In genomic region chr20:15859061-15859460, GRCh38 we compare ENCODE assay signal across 17 cellular contexts.
DNase-seq lines count a peak whose midpoint lies in the region; ATAC-seq, FAIRE-seq and TF ChIP-seq lines count a peak whose summit lies in the region.
"Had no signal": no experiment of that assay in that cellular context is flagged by ENCODE, and none has a peak within 500 bp of the region (broad histone marks: within the 10 kb centered on the region; RNA-seq: fewer than 3 reads in every experiment).

No MANE protein-coding gene starts in this region.

- no peak overlapping the region for H3K4me3 ChIP-seq in BLaER1
- H3K4me3 ChIP-seq in OCI-LY7 (ENCODE audit: low read depth, low read length, poor library complexity, severe bottlenecking), result no peak overlapping the region
- no peak overlapping the region for H3K4me3 ChIP-seq in esophagus muscularis mucosa
- no peak overlapping the region for H3K4me3 ChIP-seq in pancreas
- H3K4me3 ChIP-seq: GM12878, GM23248, HAP-1 had no signal

- H3K4me1 ChIP-seq in BLaER1, result peaks cover 30% of the 10 kb centered on the region
- peaks cover 61% of the 10 kb centered on the region for H3K4me1 ChIP-seq in OCI-LY7 (ENCODE audit: insufficient read depth, low read length, poor library complexity, severe bottlenecking)
- H3K4me1 ChIP-seq in esophagus muscularis mucosa, result no peaks in the 10 kb centered on the region
- no peaks in the 10 kb centered on the region for H3K4me1 ChIP-seq in pancreas
- H3K4me1 ChIP-seq: HAP-1 had no signal

- peak overlapping the region in 7 of 8 donors; percentile 32 to 69 (median 47) for H3K4me3 Mint-ChIP-seq in naive B cell
- peak overlapping the region in 1 of 2 donors; percentile 31 for H3K4me3 Mint-ChIP-seq in stimulated activated naive B cell treated with anti-CD40 and anti-IgM and Interleukin-4, amounts not matched to agents 10 μg/mL and 1 μg/mL and 100 μg/mL, for 72 hours
- H3K4me3 Mint-ChIP-seq: CD4-positive, alpha-beta memory T cell had no signal

- H3K9me3 ChIP-seq in BLaER1 (0 out of 2 replicates have a peak, but pooled peaks cover 3% of the 10 kb centered on the region), OCI-LY7 (ENCODE audit: low read length) (no peaks in the 10 kb centered on the region), esophagus muscularis mucosa (no peaks in the 10 kb centered on the region), pancreas (no peaks in the 10 kb centered on the region)
- H3K9me3 ChIP-seq: BE2C, HAP-1 had no signal

- no peak overlapping the region for H3K9ac ChIP-seq in BLaER1
- H3K9ac ChIP-seq: GM23248 had no signal

- DNase-seq in OCI-LY7 (ENCODE audit: low spot score) (peak; percentile 20), naive B cell (peak; percentile 20), esophagus muscularis mucosa (ENCODE audit: extremely low spot score) (no peak), HPDE6-E6E7 (ENCODE audit: extremely low spot score) (no peak), pancreas (no peak)
- DNase-seq in stimulated activated naive B cell treated with anti-CD40 and anti-IgM and Interleukin-4, amounts not matched to agents 10 μg/mL and 1 μg/mL and 100 μg/mL, for 72 hours, result no peak
- DNase-seq: BE2C; Calu3; CD4-positive, alpha-beta memory T cell; DMS79 treated with DMSO at 0.1 percent for 48 hours; EL; GM23248 had no signal

- H3K4me1 Mint-ChIP-seq in naive B cell, result peaks cover 28 to 44% (median 37%) of the 10 kb centered on the region in 3 donors
- H3K4me1 Mint-ChIP-seq in stimulated activated naive B cell treated with anti-CD40 and anti-IgM and Interleukin-4, amounts not matched to agents 10 μg/mL and 1 μg/mL and 100 μg/mL, for 72 hours, result peaks cover 28 to 72% of the 10 kb centered on the region in 2 donors
- H3K4me1 Mint-ChIP-seq: CD4-positive, alpha-beta memory T cell had no signal

- no peak for TF ChIP-seq POLR2A in esophagus muscularis mucosa (IDR thresholded peaks at IDR 0.05; ENCODE audit: low read depth)

- intact Hi-C loops in OCI-LY7 (cut with micrococcal nuclease; ENCODE audit: unreplicated experiment), result no loop called here
- intact Hi-C loops in esophagus muscularis mucosa (cut with DNase I), result no loop called here
- intact Hi-C loops in pancreas (cut with DNase I), result no loop called here

- H3K27ac ChIP-seq in BLaER1 (no peak overlapping the region), OCI-LY7 (ENCODE audit: low read depth, low read length, poor library complexity, severe bottlenecking) (no peak overlapping the region), esophagus muscularis mucosa (replicated peaks in 1 of 4) (no peak overlapping the region), pancreas (no peak overlapping the region)
- H3K27ac ChIP-seq: C4-2B, GM23248 had no signal

- no peak for TF ChIP-seq EP300 in esophagus muscularis mucosa (IDR thresholded peaks at IDR 0.05)

- H4K20me1 ChIP-seq in BLaER1, result no peaks in the 10 kb centered on the region
- no peaks in the 10 kb centered on the region for H4K20me1 ChIP-seq in OCI-LY7 (ENCODE audit: insufficient read depth, low read length)

- H3K36me3 Mint-ChIP-seq in naive B cell, result no peaks in the 10 kb centered on the region
- H3K36me3 Mint-ChIP-seq in stimulated activated naive B cell treated with anti-CD40 and anti-IgM and Interleukin-4, amounts not matched to agents 10 μg/mL and 1 μg/mL and 100 μg/mL, for 72 hours, result peaks cover 5 to 13% of the 10 kb centered on the region in 2 donors
- H3K36me3 Mint-ChIP-seq: CD4-positive, alpha-beta memory T cell had no signal

- WGBS in esophagus muscularis mucosa, result 100% methylated on average over 2 of the region's 2 CpGs
- WGBS in pancreas, 2 donors, result 96 to 97% methylated on average over 2 of the region's 2 CpGs

- no peaks in the 10 kb centered on the region for H3K27me3 ChIP-seq in BLaER1
- H3K27me3 ChIP-seq in esophagus muscularis mucosa, result no peaks in the 10 kb centered on the region
- no peaks in the 10 kb centered on the region for H3K27me3 ChIP-seq in pancreas
- H3K27me3 ChIP-seq: BE2C had no signal

- BruUV-seq in OCI-LY7 (replicated peaks; lab: Mats Ljungman, UMichigan), result no TSS peak

- H3K79me2 ChIP-seq in OCI-LY7 (ENCODE audit: insufficient read depth, low read depth, low read length), result no peaks in the 10 kb centered on the region

- no peaks in the 10 kb centered on the region for H3K9me2 ChIP-seq in OCI-LY7 (ENCODE audit: insufficient read depth, low read length)

- H3K9me3 Mint-ChIP-seq in naive B cell, result peaks cover 0 to 7% (median 0%) of the 10 kb centered on the region in 7 donors
- peaks cover 0 to 3% of the 10 kb centered on the region in 2 donors for H3K9me3 Mint-ChIP-seq in stimulated activated naive B cell treated with anti-CD40 and anti-IgM and Interleukin-4, amounts not matched to agents 10 μg/mL and 1 μg/mL and 100 μg/mL, for 72 hours

- TF ChIP-seq CTCF in OCI-LY7 (conservative IDR thresholded peaks at IDR 0.05; ENCODE audit: low read length) (no peak), esophagus muscularis mucosa (IDR thresholded peaks at IDR 0.05) (no peak), pancreas (IDR thresholded peaks at IDR 0.05) (no peak)

- H2AFZ ChIP-seq in OCI-LY7 (ENCODE audit: low read length), result peak overlapping the region; percentile 29; the same call in 1 of the 2 replicates
- H2AFZ ChIP-seq: GM23248 had no signal

- peak; percentile 69 to 77 for ATAC-seq in naive B cell (ENCODE audit: low read depth in 2 of 2)
- no peak for ATAC-seq in stimulated activated naive B cell treated with anti-CD40 and anti-IgM and Interleukin-4, amounts not matched to agents 10 μg/mL and 1 μg/mL and 100 μg/mL, for 72 hours (replicated peaks)
- ATAC-seq in pancreas, result no peak
- ATAC-seq: GM12878 had no signal

- FAIRE-seq in pancreas (lab: Jason Lieb, UNC), result no peak
- FAIRE-seq: GM12878, GM19239 had no signal

- POLR2A ChIA-PET in OCI-LY7 (lab: Charles Lee), result interaction anchor here (0.6 to 1.2 kb wide), 5 partner anchors 9 to 943 kb away, joined by 3 to 12 read pairs (median 3); no protein-coding TSS in a partner anchor

- CTCF ChIA-PET in OCI-LY7 (lab: Charles Lee; ENCODE audit: unreplicated experiment), result no interaction called here

- H3K27me3 Mint-ChIP-seq in naive B cell, result no peaks in the 10 kb centered on the region
- no peaks in the 10 kb centered on the region for H3K27me3 Mint-ChIP-seq in stimulated activated naive B cell treated with anti-CD40 and anti-IgM and Interleukin-4, amounts not matched to agents 10 μg/mL and 1 μg/mL and 100 μg/mL, for 72 hours
- H3K27me3 Mint-ChIP-seq: CD4-positive, alpha-beta memory T cell had no signal

- H3K36me3 ChIP-seq in BLaER1, result no peaks in the 10 kb centered on the region
- H3K36me3 ChIP-seq in OCI-LY7 (ENCODE audit: insufficient read depth, low read length), result no peaks in the 10 kb centered on the region
- no peaks in the 10 kb centered on the region for H3K36me3 ChIP-seq in esophagus muscularis mucosa
- no peaks in the 10 kb centered on the region for H3K36me3 ChIP-seq in pancreas
- H3K36me3 ChIP-seq: BE2C, HAP-1 had no signal

- H3K4me2 ChIP-seq in BLaER1, result peak overlapping the region; percentile 35
- H3K4me2 ChIP-seq in OCI-LY7 (ENCODE audit: low read length), result peak overlapping the region; percentile 30

- peak overlapping the region in 2 of 6 donors; percentile 23 to 46 for H3K27ac Mint-ChIP-seq in naive B cell
- peak overlapping the region; percentile 31 for H3K27ac Mint-ChIP-seq in stimulated activated naive B cell treated with anti-CD40 and anti-IgM and Interleukin-4, amounts not matched to agents 10 μg/mL and 1 μg/mL and 100 μg/mL, for 72 hours
- H3K27ac Mint-ChIP-seq: CD4-positive, alpha-beta memory T cell had no signal

Comparison
In these comparisons a context has a peak if more than half of its experiments do, and no peak if none do; other contexts are left out.
1. DNase-seq: peak in OCI-LY7 (single experiment) and naive B cell (single experiment); none in stimulated activated naive B cell treated with anti-CD40 and anti-IgM and Interleukin-4, amounts not matched to agents 10 μg/mL and 1 μg/mL and 100 μg/mL, for 72 hours (single experiment), esophagus muscularis mucosa (single experiment), HPDE6-E6E7 (single experiment) and pancreas (0 of 6).
2. ATAC-seq: peak in naive B cell (2 of 2); none in stimulated activated naive B cell treated with anti-CD40 and anti-IgM and Interleukin-4, amounts not matched to agents 10 μg/mL and 1 μg/mL and 100 μg/mL, for 72 hours (0 of 2) and pancreas (0 of 4).